8 cellular contexts compared by ENCODE assay signal in the genomic region with DNA sequence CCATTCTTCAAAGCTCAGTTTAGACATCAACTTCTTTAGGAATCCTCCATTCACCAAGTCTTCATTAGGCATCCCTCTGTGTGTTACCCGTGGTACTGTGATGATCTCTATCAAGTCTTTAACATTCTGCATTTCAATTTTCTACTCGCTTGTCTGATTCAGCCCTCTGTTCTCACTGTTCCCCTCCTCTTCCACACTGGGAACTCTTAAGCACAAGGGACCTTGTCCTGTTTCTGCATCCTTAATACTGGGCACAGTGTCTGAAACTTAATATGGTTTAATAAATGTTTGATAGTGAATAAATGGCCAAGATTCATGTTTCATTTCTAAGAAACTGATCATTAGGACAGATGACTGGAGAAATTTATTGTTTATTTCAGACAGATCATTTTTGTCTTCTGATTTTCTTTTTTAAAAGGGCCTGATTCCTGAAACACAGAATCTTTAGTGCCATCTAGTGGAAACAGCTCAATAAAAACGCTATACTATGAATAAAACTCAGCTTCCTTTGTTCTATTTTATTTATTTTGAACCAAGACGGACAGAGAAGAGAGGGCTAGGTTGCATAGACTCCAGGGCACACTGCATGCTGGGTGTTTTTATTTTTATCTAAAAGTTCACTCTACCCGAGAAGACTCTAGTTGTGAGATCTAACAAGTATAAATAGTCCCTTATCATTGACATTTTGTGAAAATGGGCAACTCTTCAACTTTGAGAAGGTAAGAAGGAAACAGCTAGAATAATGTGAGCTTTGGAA. TPM values are rescaled to one million over a fixed set of nuclear protein-coding genes. Genes with fewer than 3 reads are reported as not detected.
DNase-seq lines count a peak whose midpoint lies in the region; ATAC-seq and TF ChIP-seq lines count a peak whose summit lies in the region.

No MANE protein-coding gene starts in this region.

- no peak overlapping the region for H3K4me3 ChIP-seq in right lobe of liver

- H3K9me3 Mint-ChIP-seq in stimulated activated naive CD8-positive, alpha-beta T cell treated with anti-CD3 and anti-CD28 coated beads, Interleukin-15, amount 100 ng/mL, for 72 hours = no peaks in the 10 kb centered on the region

- no peaks in the 10 kb centered on the region for H3K36me3 ChIP-seq in right lobe of liver

- no peaks in the 10 kb centered on the region for H3K27me3 Mint-ChIP-seq in stimulated activated naive CD8-positive, alpha-beta T cell treated with anti-CD3 and anti-CD28 coated beads, Interleukin-15, amount 100 ng/mL, for 72 hours

- H3K27me3 ChIP-seq in right lobe of liver = no peaks in the 10 kb centered on the region

- no peaks in the 10 kb centered on the region for H3K4me1 ChIP-seq in right lobe of liver

- TF ChIP-seq CTCF in right lobe of liver (IDR thresholded peaks at IDR 0.05) = peak; percentile 37 to 60 (median 54)

- H3K4me3 Mint-ChIP-seq in stimulated activated naive CD8-positive, alpha-beta T cell treated with anti-CD3 and anti-CD28 coated beads, Interleukin-15, amount 100 ng/mL, for 72 hours = no peak overlapping the region

- no peak for DNase-seq in stimulated activated naive CD8-positive, alpha-beta T cell treated with anti-CD3 and anti-CD28 coated beads, Interleukin-15, amount 100 ng/mL, for 72 hours
- DNase-seq in stimulated activated naive CD8-positive, alpha-beta T cell treated with anti-CD3 and anti-CD28 coated beads, Interleukin-15, Interleukin-2, amounts not matched to agents 100 U/mL and 50 U/mL, for 24 hours = no peak
- DNase-seq in NCI-H2227 (lab: John Stamatoyannopoulos, UW; ENCODE audit: unreplicated experiment) (peak; percentile 72), cerebellar cortex (ENCODE audit: low spot score) (peak; percentile 56), right lobe of liver (no peak)

- H3K27ac Mint-ChIP-seq in stimulated activated naive CD8-positive, alpha-beta T cell treated with anti-CD3 and anti-CD28 coated beads, Interleukin-15, amount 100 ng/mL, for 72 hours = peak overlapping the region in 1 of 2 donors; percentile 22

- TF ChIP-seq POLR2A in right lobe of liver (IDR thresholded peaks at IDR 0.05) = no peak

- no peaks in the 10 kb centered on the region for H3K4me1 Mint-ChIP-seq in stimulated activated naive CD8-positive, alpha-beta T cell treated with anti-CD3 and anti-CD28 coated beads, Interleukin-15, amount 100 ng/mL, for 72 hours

- H3K27ac ChIP-seq in right lobe of liver = no peak overlapping the region

- ATAC-seq in stimulated activated naive CD8-positive, alpha-beta T cell treated with anti-CD3 and anti-CD28 coated beads, Interleukin-15, amount 100 ng/mL, for 72 hours = peak; percentile 50
- ATAC-seq in stimulated activated naive CD8-positive, alpha-beta T cell treated with anti-CD3 and anti-CD28 coated beads, Interleukin-15, Interleukin-2, amounts not matched to agents 100 U/mL and 50 U/mL, for 24 hours = no peak
- ATAC-seq in right lobe of liver = peak; percentile 37 to 79 (median 71)
- no peak for ATAC-seq in GM21576 (IDR thresholded peaks at IDR 0.05; ENCODE audit: unreplicated experiment)
- ATAC-seq in GM21367 (IDR thresholded peaks at IDR 0.05; ENCODE audit: unreplicated experiment) = no peak
- no peak for ATAC-seq in GM21526 (IDR thresholded peaks at IDR 0.05; ENCODE audit: low FRiP score, unreplicated experiment)

- no peaks in the 10 kb centered on the region for H3K9me3 ChIP-seq in right lobe of liver

- WGBS in right lobe of liver (ENCODE audit: insufficient coverage, low coverage, low lambda C conversion rate, missing lambda C conversion rate) = 21% methylated on average over 5 of the region's 5 CpGs

- intact Hi-C loops in right lobe of liver (cut with DNase I) = loop anchor here in 1 of 2 donors (10.0 kb wide), 1 partner anchor 54 kb away; no protein-coding TSS in a partner anchor

RNA-seq across cellular contexts. Expression of gene TRIM45, which starts 7.0 kb away (rescaled TPM):
- total RNA-seq in right lobe of liver = 1 to 10 TPM in 1 of 6 experiments, under 1 TPM in 5; 0.31 to 1.8 (median 0.51) TPM

Comparison
In these comparisons a context has a peak if more than half of its experiments do, and no peak if none do; other contexts are left out.
1. ATAC-seq: peak in stimulated activated naive CD8-positive, alpha-beta T cell treated with anti-CD3 and anti-CD28 coated beads, Interleukin-15, amount 100 ng/mL, for 72 hours (single experiment) and right lobe of liver (4 of 4); none in stimulated activated naive CD8-positive, alpha-beta T cell treated with anti-CD3 and anti-CD28 coated beads, Interleukin-15, Interleukin-2, amounts not matched to agents 100 U/mL and 50 U/mL, for 24 hours (single experiment), GM21576 (single experiment), GM21367 (single experiment) and GM21526 (single experiment).
2. DNase-seq: peak in NCI-H2227 (single experiment) and cerebellar cortex (single experiment); none in stimulated activated naive CD8-positive, alpha-beta T cell treated with anti-CD3 and anti-CD28 coated beads, Interleukin-15, amount 100 ng/mL, for 72 hours (0 of 2), stimulated activated naive CD8-positive, alpha-beta T cell treated with anti-CD3 and anti-CD28 coated beads, Interleukin-15, Interleukin-2, amounts not matched to agents 100 U/mL and 50 U/mL, for 24 hours (single experiment) and right lobe of liver (0 of 3).